ENCODE assay signal across 1 cellular context in genomic region chr7:90194911-90195809, GRCh38.
TF ChIP-seq lines count a peak whose summit lies in the region.

No MANE protein-coding gene starts in this region.

TF ChIP-seq in SK-N-SH treated with all-trans-retinoic acid at 6 μM for 48 hours, 23 proteins besides CTCF, POLR2A, EP300 and RAD21 (continued from another document):
- TF ChIP-seq CREB5 (CRISPR knock-in tag; IDR thresholded peaks at IDR 0.05; ENCODE audit: low read depth) (no peak), TSHZ2 (CRISPR knock-in tag; IDR thresholded peaks at IDR 0.05) (no peak), ARNTL (CRISPR knock-in tag; IDR thresholded peaks at IDR 0.05; ENCODE audit: borderline replicate concordance, low read depth) (no peak), TCF4 (CRISPR knock-in tag; IDR thresholded peaks at IDR 0.05; ENCODE audit: borderline replicate concordance) (no peak), BACH2 (CRISPR knock-in tag; IDR thresholded peaks at IDR 0.05; ENCODE audit: borderline replicate concordance) (no peak), OSR1 (CRISPR knock-in tag; IDR thresholded peaks at IDR 0.05) (no peak), ZNF70 (CRISPR knock-in tag; IDR thresholded peaks at IDR 0.05) (no peak), ZC3H10 (CRISPR knock-in tag; IDR thresholded peaks at IDR 0.05) (no peak), ESRRG (CRISPR knock-in tag; IDR thresholded peaks at IDR 0.05) (no peak)
